In the genomic region with DNA sequence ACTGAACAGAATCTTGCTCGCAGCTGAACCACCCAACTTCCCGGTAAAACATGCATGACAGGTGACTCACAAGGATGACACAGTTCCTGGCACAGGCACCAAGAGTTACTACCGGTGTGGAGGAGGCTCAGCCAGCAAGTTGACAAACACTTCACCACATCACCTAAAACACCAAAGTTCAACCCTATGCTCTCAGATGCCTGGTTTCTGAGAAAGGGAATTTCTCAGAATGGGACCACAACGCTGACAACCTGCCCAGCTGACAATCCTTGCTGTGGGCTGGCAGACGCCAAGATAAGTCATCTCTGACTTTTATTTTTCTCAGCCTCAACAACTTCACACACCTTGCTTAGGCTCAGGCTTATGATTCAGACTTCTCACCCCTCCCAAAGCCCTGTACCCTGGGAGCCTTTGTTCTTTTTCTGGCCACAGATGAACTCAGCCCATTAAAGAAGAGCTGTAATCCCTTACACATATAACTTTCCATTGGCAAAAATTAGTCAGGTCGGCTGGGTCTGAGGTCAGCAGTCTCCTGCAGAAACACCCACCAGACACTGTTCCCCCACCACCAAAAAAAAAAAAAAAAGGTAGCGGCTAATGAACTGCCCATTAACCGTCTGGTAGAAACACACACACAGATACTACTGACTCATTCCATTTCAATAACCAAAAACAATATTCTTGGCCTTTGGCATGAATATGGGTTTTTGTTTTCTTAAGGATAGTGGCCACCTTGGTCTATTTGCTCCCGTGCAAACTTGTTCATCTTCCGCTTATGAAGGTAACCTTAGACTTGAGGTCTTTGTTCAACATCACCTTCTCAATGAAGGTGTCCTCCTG, we compare ENCODE assay signal across 1 cellular context.
TF ChIP-seq lines count a peak whose summit lies in the region.

No MANE protein-coding gene starts in this region.

TF ChIP-seq in IMR-90, 13 proteins besides CTCF, POLR2A, EP300 and RAD21 (continued from another document):
- TF ChIP-seq FOS (IDR thresholded peaks at IDR 0.05; ENCODE audit: low read depth, low read length) (no peak), SMC3 (IDR thresholded peaks at IDR 0.05; ENCODE audit: low read depth, low read length) (no peak), MXI1 (IDR thresholded peaks at IDR 0.05; ENCODE audit: borderline replicate concordance, low read depth, low read length) (no peak), MAFK (IDR thresholded peaks at IDR 0.05; ENCODE audit: low read depth, low read length) (no peak), BHLHE40 (IDR thresholded peaks at IDR 0.05; ENCODE audit: low read depth, low read length) (no peak)
